ENCODE assay signal across 11 cellular contexts in genomic region chr11:12044799-12045198, GRCh38. TPM values are rescaled to one million over a fixed set of nuclear protein-coding genes. Genes with fewer than 3 reads are reported as not detected.
A peak's percentile ranks its signal among the peaks of the same experiment; 100 is the strongest.
DNase-seq lines count a peak whose midpoint lies in the region; ATAC-seq and TF ChIP-seq lines count a peak whose summit lies in the region.
"Had no signal": no experiment of that assay in that cellular context is flagged by ENCODE, and none has a peak within 500 bp of the region (broad histone marks: within the 10 kb centered on the region; RNA-seq: fewer than 3 reads in every experiment).

No MANE protein-coding gene starts in this region.

- WGBS in sigmoid colon, 2 donors: 87 to 88% methylated on average over 8 of the region's 8 CpGs

- CTCF ChIA-PET in Panc1 (lab: Charles Lee): interaction anchor here (0.6 to 1.9 kb wide), 6 partner anchors 113 to 257 kb away, joined by 3 to 6 read pairs (median 4); no protein-coding TSS in a partner anchor

- TF ChIP-seq POLR2A in sigmoid colon (IDR thresholded peaks at IDR 0.05): no peak

- peaks cover 0 to 20% (median 4%) of the 10 kb centered on the region in 7 donors for H3K9me3 Mint-ChIP-seq in CD14-positive monocyte
- H3K9me3 Mint-ChIP-seq: activated T-helper 2 cell treated with anti-CD3 and anti-CD28 coated beads, Interferon-gamma antibody, Interleukin-2, Interleukin-4, amounts not matched to agents 10 μg/mL and 5 μg/mL and 100 μg/mL, durations not matched to agents 14 hours and 24 hours and 36 hours had no signal

- DNase-seq in CD14-positive monocyte (ENCODE audit: low spot score) (no peak), Panc1 (ENCODE audit: low read depth, low spot score) (no peak), foreskin keratinocyte (no peak), sigmoid colon (no peak), BE2C (no peak), omental fat pad (ENCODE audit: low spot score) (no peak)
- DNase-seq: SHP77 treated with DMSO at 0.1 percent for 48 hours had no signal

- H3K36me3 Mint-ChIP-seq in CD14-positive monocyte: peaks cover 0 to 2% of the 10 kb centered on the region in 2 donors

- intact Hi-C loops in CD14-positive monocyte (cut with micrococcal nuclease): loop anchor here in 1 of 2 donors (5.0 to 10.0 kb wide), 3 partner anchors 80 to 238 kb away; no protein-coding TSS in a partner anchor
- intact Hi-C loops in Panc1 (cut with micrococcal nuclease; ENCODE audit: unreplicated experiment): loop anchor here (2.0 to 5.0 kb wide), 5 partner anchors 67 to 246 kb away; partner anchors contain the start of gene MICAL2
- intact Hi-C loops in sigmoid colon (cut with DNase I): loop anchor here (1.0 to 5.0 kb wide), 2 partner anchors 67 to 245 kb away; no protein-coding TSS in a partner anchor

- H3K4me1 Mint-ChIP-seq in CD14-positive monocyte: peaks cover 43% of the 10 kb centered on the region

- H3K27me3 Mint-ChIP-seq in CD14-positive monocyte (ENCODE audit: low read depth in 3 of 3): peaks cover 2 to 7% (median 2%) of the 10 kb centered on the region in 3 donors

- H3K36me3 ChIP-seq in Panc1 (ENCODE audit: control insufficient read depth, insufficient read depth, low read length) (no peaks in the 10 kb centered on the region), sigmoid colon (no peaks in the 10 kb centered on the region), BE2C (no peaks in the 10 kb centered on the region)

- BruUV-seq in Panc1 (replicated peaks; lab: Mats Ljungman, UMichigan): no TSS peak

- TF ChIP-seq EP300 in sigmoid colon (IDR thresholded peaks at IDR 0.05): no peak

- POLR2A ChIA-PET in Panc1 (lab: Charles Lee): no interaction called here

- no peak overlapping the region for H3K4me3 Mint-ChIP-seq in CD14-positive monocyte

- peaks cover 25% of the 10 kb centered on the region for H3K4me1 ChIP-seq in Panc1 (ENCODE audit: control insufficient read depth, insufficient read depth, low read length)
- peaks cover 32% of the 10 kb centered on the region for H3K4me1 ChIP-seq in foreskin keratinocyte
- H3K4me1 ChIP-seq in sigmoid colon: peaks cover 0 to 25% (median 20%) of the 10 kb centered on the region in 4 donors
- H3K4me1 ChIP-seq in BE2C: peaks cover 2% of the 10 kb centered on the region; the same call in 1 of the 2 replicates

- H3K9me3 ChIP-seq in Panc1 (ENCODE audit: control insufficient read depth, insufficient read depth, low read depth, low read length) (peaks cover 11% of the 10 kb centered on the region; the same call in 1 of the 2 replicates), sigmoid colon (no peaks in the 10 kb centered on the region), BE2C (no peaks in the 10 kb centered on the region)
- H3K9me3 ChIP-seq: testis had no signal

- H3K27ac ChIP-seq in Panc1 (ENCODE audit: low read length): peak overlapping the region; percentile 86
- H3K27ac ChIP-seq in foreskin keratinocyte: peak overlapping the region; percentile 46
- H3K27ac ChIP-seq in sigmoid colon: peak overlapping the region; percentile 46 to 82 (median 74)
- H3K27ac ChIP-seq: testis had no signal

- TF ChIP-seq CTCF in CD14-positive monocyte (IDR thresholded peaks at IDR 0.05) (no peak), Panc1 (IDR thresholded peaks at IDR 0.05) (no peak), foreskin keratinocyte (conservative IDR thresholded peaks at IDR 0.05) (no peak), sigmoid colon (IDR thresholded peaks at IDR 0.05) (no peak), BE2C (IDR thresholded peaks at IDR 0.05; ENCODE audit: low read depth, low read length) (no peak), omental fat pad (IDR thresholded peaks at IDR 0.05) (no peak)

- ATAC-seq in Panc1: peak; percentile 11
- no peak for ATAC-seq in foreskin keratinocyte
- no peak for ATAC-seq in HG03045 (IDR thresholded peaks at IDR 0.05; ENCODE audit: unreplicated experiment)
- no peak for ATAC-seq in HG02852 (IDR thresholded peaks at IDR 0.05; ENCODE audit: unreplicated experiment)
- ATAC-seq in omental fat pad (ENCODE audit: low FRiP score): no peak

- peak overlapping the region in 1 of 2 experiments; percentile 33; a peak in 2 of 4 replicates for H3K4me3 ChIP-seq in Panc1 (ENCODE audit: low read depth in 2 of 2, low read length in 2 of 2)
- no peak overlapping the region for H3K4me3 ChIP-seq in sigmoid colon
- no peak overlapping the region for H3K4me3 ChIP-seq in BE2C (ENCODE audit: low read depth, low read length)
- H3K4me3 ChIP-seq: testis had no signal

- no peaks in the 10 kb centered on the region for H3K27me3 ChIP-seq in Panc1 (ENCODE audit: control insufficient read depth, insufficient read depth, low read length)
- H3K27me3 ChIP-seq in foreskin keratinocyte: no peaks in the 10 kb centered on the region
- no peaks in the 10 kb centered on the region for H3K27me3 ChIP-seq in sigmoid colon
- no peaks in the 10 kb centered on the region for H3K27me3 ChIP-seq in BE2C
- H3K27me3 ChIP-seq: testis had no signal

- peak overlapping the region in 4 of 7 donors; percentile 62 to 90 (median 72) for H3K27ac Mint-ChIP-seq in CD14-positive monocyte
- H3K27ac Mint-ChIP-seq: activated T-helper 2 cell treated with anti-CD3 and anti-CD28 coated beads, Interferon-gamma antibody, Interleukin-2, Interleukin-4, amounts not matched to agents 10 μg/mL and 5 μg/mL and 100 μg/mL, durations not matched to agents 14 hours and 24 hours and 36 hours had no signal

- in situ Hi-C loops in Panc1 (cut with HindIII; ENCODE audit: low pct_unique_long_range_greater_than_20kb, low sequenced_read_pairs): no loop called here

RNA-seq across cellular contexts. Expression of gene DKK3, which starts 36.4 kb away (rescaled TPM):
- polyA plus RNA-seq in CD14-positive monocyte: not detected
- 116 TPM for total RNA-seq in Panc1 (2021; ENCODE audit: unreplicated experiment)
- polyA plus RNA-seq in Panc1 (2012; ENCODE audit: insufficient read length): 140 TPM
- 271 and 323 TPM in 2 replicates for total RNA-seq in foreskin keratinocyte
- polyA plus RNA-seq in foreskin keratinocyte: 197 and 257 TPM in 2 replicates
- 100 to 1,000 TPM in 2 of 4 donors, 10 to 100 TPM in 2; 83.6 to 181 (median 95.0) TPM for total RNA-seq in sigmoid colon
- polyA plus RNA-seq in sigmoid colon: 10 to 100 TPM in 1 of 3 donors, 1 to 10 TPM in 2; 6.0 to 15.2 (median 9.0) TPM
- 28.2 TPM for polyA plus RNA-seq in BE2C (2012; ENCODE audit: insufficient read depth, insufficient read length, low read depth)
- total RNA-seq in omental fat pad: 10 to 100 TPM; 16.5 to 33.6 (median 21.7) TPM
- total RNA-seq: activated T-helper 2 cell treated with anti-CD3 and anti-CD28 coated beads, Interferon-gamma antibody, Interleukin-2, Interleukin-4, amounts not matched to agents 10 μg/mL and 5 μg/mL and 100 μg/mL, durations not matched to agents 14 hours and 24 hours and 36 hours had no signal
